In genomic region chr21:31117046-31117916, GRCh38 we compare ENCODE assay signal across 9 cellular contexts.
A peak's percentile ranks its signal among the peaks of the same experiment; 100 is the strongest.
DNase-seq lines count a peak whose midpoint lies in the region; ATAC-seq, FAIRE-seq and TF ChIP-seq lines count a peak whose summit lies in the region.
"Had no signal": no experiment of that assay in that cellular context is flagged by ENCODE, and none has a peak within 500 bp of the region (broad histone marks: within the 10 kb centered on the region; RNA-seq: fewer than 3 reads in every experiment).

No MANE protein-coding gene starts in this region.

- H3K4me1 ChIP-seq in mesendoderm (ENCODE audit: control insufficient read depth, low read depth, low read length), result no peaks in the 10 kb centered on the region
- no peaks in the 10 kb centered on the region for H3K4me1 ChIP-seq in gastroesophageal sphincter

- ATAC-seq in gastroesophageal sphincter (no peak), GM19023 (IDR thresholded peaks at IDR 0.05; ENCODE audit: unreplicated experiment) (no peak)
- ATAC-seq: left lobe of liver had no signal

- H3K9ac ChIP-seq in mesendoderm (ENCODE audit: low read length), result no peak overlapping the region

- no peak overlapping the region for H3K18ac ChIP-seq in mesendoderm (ENCODE audit: low read length)

- H3K27me3 Mint-ChIP-seq in CD14-positive monocyte (ENCODE audit: low read depth in 3 of 3), result peaks cover 2 to 9% (median 6%) of the 10 kb centered on the region in 3 donors

- no peak overlapping the region for H4K5ac ChIP-seq in mesendoderm (ENCODE audit: low read length)

- no peaks in the 10 kb centered on the region for H3K27me3 ChIP-seq in mesendoderm (ENCODE audit: insufficient read depth, low read length, poor library complexity)
- H3K27me3 ChIP-seq in gastroesophageal sphincter, result peaks cover 8% of the 10 kb centered on the region

- peaks cover 0 to 5% (median 0%) of the 10 kb centered on the region in 7 donors for H3K9me3 Mint-ChIP-seq in CD14-positive monocyte

- H3K4me3 Mint-ChIP-seq in CD14-positive monocyte, result peak overlapping the region in 1 of 2 donors; percentile 23

- H4K8ac ChIP-seq in mesendoderm (ENCODE audit: low read depth, low read length), result no peak overlapping the region

- H2AK5ac ChIP-seq in mesendoderm (ENCODE audit: low read length), result no peak overlapping the region

- H2BK120ac ChIP-seq in mesendoderm (ENCODE audit: low read depth, low read length), result no peak overlapping the region

- H3K27ac ChIP-seq in mesendoderm (ENCODE audit: low read depth, low read length) (no peak overlapping the region), gastroesophageal sphincter (no peak overlapping the region)

- in situ Hi-C loops in astrocyte of the cerebellum (cut with HindIII; ENCODE audit: low sequenced_read_pairs), result no loop called here

- FAIRE-seq in HTR-8/SVneo (lab: Jason Lieb, UNC), result no peak

- H3K4me2 ChIP-seq in mesendoderm (ENCODE audit: low read length), result no peak overlapping the region

- DNase-seq in CD14-positive monocyte (ENCODE audit: low spot score) (no peak), HTR-8/SVneo (ENCODE audit: insufficient read length, low spot score) (peak; percentile 69), astrocyte of the cerebellum (ENCODE audit: low read depth) (peak; percentile 53), mesendoderm (peak; percentile 78), activated gamma-delta T cell treated with Interleukin-2 at 50 U/mL for 16 hours (no peak), NCI-H82 (lab: John Stamatoyannopoulos, UW) (no peak)

- no peaks in the 10 kb centered on the region for H3K79me1 ChIP-seq in mesendoderm (ENCODE audit: low read length)

- H3K36me3 Mint-ChIP-seq in CD14-positive monocyte, result peaks cover 41 to 46% of the 10 kb centered on the region in 2 donors

- H3K4me1 Mint-ChIP-seq in CD14-positive monocyte, result peaks cover 31% of the 10 kb centered on the region

- TF ChIP-seq EP300 in gastroesophageal sphincter (IDR thresholded peaks at IDR 0.05), result no peak

- TF ChIP-seq CTCF in CD14-positive monocyte (IDR thresholded peaks at IDR 0.05) (peak; percentile 22), astrocyte of the cerebellum (IDR thresholded peaks at IDR 0.05; ENCODE audit: low read depth, low read length, missing control alignments) (no peak), gastroesophageal sphincter (IDR thresholded peaks at IDR 0.05) (no peak)

- no peak overlapping the region for H2BK15ac ChIP-seq in mesendoderm (replicated peaks; ENCODE audit: low read depth)

- H3K9me3 ChIP-seq in gastroesophageal sphincter, result no peaks in the 10 kb centered on the region

- peak overlapping the region; percentile 71 to 90 (median 87) for H3K27ac Mint-ChIP-seq in CD14-positive monocyte

- no peak overlapping the region for H3K4ac ChIP-seq in mesendoderm (ENCODE audit: low read depth, low read length)

- no peak overlapping the region for H3K56ac ChIP-seq in mesendoderm (ENCODE audit: low read length)

- no peaks in the 10 kb centered on the region for H3K36me3 ChIP-seq in mesendoderm (ENCODE audit: control insufficient read depth, insufficient read depth, low read length)
- peaks cover 0 to 7% of the 10 kb centered on the region in 2 donors for H3K36me3 ChIP-seq in gastroesophageal sphincter

- no CpG with 5 or more reads among the region's 9 CpGs for WGBS in mesendoderm (ENCODE audit: extremely low coverage, insufficient coverage, low lambda C conversion rate)
- WGBS in gastroesophageal sphincter (ENCODE audit: low coverage in 1 of 2), 2 donors, result 51 to 59% methylated on average over 5 of the region's 9 CpGs

- no peak overlapping the region for H3K23ac ChIP-seq in mesendoderm (ENCODE audit: low read length)

- intact Hi-C loops in CD14-positive monocyte (cut with micrococcal nuclease), result no loop called here

- no peak for TF ChIP-seq POLR2A in gastroesophageal sphincter (IDR thresholded peaks at IDR 0.05)

- H2BK5ac ChIP-seq in mesendoderm (ENCODE audit: low read length), result no peak overlapping the region

- H3K4me3 ChIP-seq in astrocyte of the cerebellum (ENCODE audit: low read depth, low read length), result no peak overlapping the region
- no peak overlapping the region for H3K4me3 ChIP-seq in mesendoderm (ENCODE audit: low read length)
- H3K4me3 ChIP-seq in gastroesophageal sphincter, result no peak overlapping the region

- H3K79me2 ChIP-seq in mesendoderm (ENCODE audit: control insufficient read depth, insufficient read depth, low read length), result no peaks in the 10 kb centered on the region

Comparison
In these comparisons a context has a peak if more than half of its experiments do, and no peak if none do; other contexts are left out.
1. DNase-seq: peak in HTR-8/SVneo (single experiment), astrocyte of the cerebellum (single experiment) and mesendoderm (single experiment); none in CD14-positive monocyte (single experiment), activated gamma-delta T cell treated with Interleukin-2 at 50 U/mL for 16 hours (single experiment) and NCI-H82 (single experiment).